2 cellular contexts compared by ENCODE assay signal in the genomic region with DNA sequence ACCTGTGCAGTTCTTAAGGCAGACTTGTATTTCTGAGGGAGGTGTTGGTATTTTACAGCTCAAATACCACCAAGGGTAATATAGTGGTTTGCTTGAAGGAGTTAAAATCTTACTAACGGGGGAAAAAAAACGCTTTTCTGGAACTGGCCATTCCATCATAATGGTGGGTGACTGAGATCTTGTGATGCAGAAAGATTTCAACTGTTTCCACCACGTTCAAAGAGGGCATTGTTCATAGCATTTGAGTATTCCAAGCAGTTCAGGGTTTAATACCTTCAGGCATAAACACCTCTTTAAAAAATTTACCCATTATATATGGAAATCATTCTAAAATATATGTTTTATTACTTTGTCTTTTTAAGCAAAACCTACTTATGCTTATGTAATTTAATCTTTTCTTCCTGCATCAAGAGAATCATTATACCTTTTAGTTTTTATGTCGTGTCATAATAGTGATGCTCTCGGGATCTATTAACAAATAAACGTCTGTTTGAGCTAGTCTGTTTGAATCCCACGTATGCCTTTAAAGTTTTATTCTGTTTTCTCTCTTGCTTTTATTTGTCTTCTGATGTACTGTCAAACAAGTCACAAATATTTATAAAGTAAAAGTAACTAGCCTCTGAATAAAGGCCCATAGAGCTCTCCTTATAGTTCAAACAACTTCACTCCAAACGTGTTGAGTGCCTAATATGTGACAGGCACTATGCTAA.
TF ChIP-seq lines count a peak whose summit lies in the region.

No MANE protein-coding gene starts in this region.

TF ChIP-seq in HepG2, 621 proteins besides CTCF, POLR2A, EP300 and RAD21 (continued from another document):
- TF ChIP-seq MED8 (CRISPR knock-in tag; IDR thresholded peaks at IDR 0.05; ENCODE audit: insufficient replicate concordance) (no peak), CREB1 (IDR thresholded peaks at IDR 0.05) (peak; percentile 12; the same call in 1 of the 2 replicates), CREB1 (CRISPR knock-in tag; IDR thresholded peaks at IDR 0.05) (no peak)

TF ChIP-seq in IMR-90, 13 proteins besides CTCF, POLR2A, EP300 and RAD21 (continued from another document):
- TF ChIP-seq, protein P1, sequence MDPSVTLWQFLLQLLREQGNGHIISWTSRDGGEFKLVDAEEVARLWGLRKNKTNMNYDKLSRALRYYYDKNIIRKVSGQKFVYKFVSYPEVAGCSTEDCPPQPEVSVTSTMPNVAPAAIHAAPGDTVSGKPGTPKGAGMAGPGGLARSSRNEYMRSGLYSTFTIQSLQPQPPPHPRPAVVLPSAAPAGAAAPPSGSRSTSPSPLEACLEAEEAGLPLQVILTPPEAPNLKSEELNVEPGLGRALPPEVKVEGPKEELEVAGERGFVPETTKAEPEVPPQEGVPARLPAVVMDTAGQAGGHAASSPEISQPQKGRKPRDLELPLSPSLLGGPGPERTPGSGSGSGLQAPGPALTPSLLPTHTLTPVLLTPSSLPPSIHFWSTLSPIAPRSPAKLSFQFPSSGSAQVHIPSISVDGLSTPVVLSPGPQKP (IDR thresholded peaks at IDR 0.05; ENCODE audit: borderline replicate concordance, low read depth, low read length), result no peak
- TF ChIP-seq FOS (IDR thresholded peaks at IDR 0.05; ENCODE audit: low read depth, low read length) (no peak), SMC3 (IDR thresholded peaks at IDR 0.05; ENCODE audit: low read depth, low read length) (no peak), RCOR1 (IDR thresholded peaks at IDR 0.05; ENCODE audit: insufficient replicate concordance, low read length) (no peak), MAFK (IDR thresholded peaks at IDR 0.05; ENCODE audit: low read depth, low read length) (no peak), MXI1 (IDR thresholded peaks at IDR 0.05; ENCODE audit: borderline replicate concordance, low read depth, low read length) (no peak), CHD1 (IDR thresholded peaks at IDR 0.05; ENCODE audit: low read depth, low read length) (no peak), NFE2L2 (IDR thresholded peaks at IDR 0.05; ENCODE audit: low read depth, low read length) (no peak), MAZ (IDR thresholded peaks at IDR 0.05; ENCODE audit: borderline replicate concordance, low read depth, low read length) (no peak), RFX5 (IDR thresholded peaks at IDR 0.05; ENCODE audit: low read depth, low read length) (no peak), BHLHE40 (IDR thresholded peaks at IDR 0.05; ENCODE audit: low read depth, low read length) (no peak), USF2 (IDR thresholded peaks at IDR 0.05; ENCODE audit: low read depth, low read length) (no peak)
